ENCODE assay signal across 35 cellular contexts in genomic region chr1:197081117-197081753, GRCh38. TPM values are rescaled to one million over a fixed set of nuclear protein-coding genes. Genes with fewer than 3 reads are reported as not detected.
"Had no signal": no experiment of that assay in that cellular context is flagged by ENCODE, and none has a peak within 500 bp of the region (broad histone marks: within the 10 kb centered on the region; RNA-seq: fewer than 3 reads in every experiment).

No MANE protein-coding gene starts in this region.

- H3K9me3 ChIP-seq: lower lobe of right lung, thyroid gland, vagina had no signal

- H3K36me3 Mint-ChIP-seq: natural killer cell had no signal

- DNase-seq: activated CD4-positive, alpha-beta T cell treated with anti-CD3 and anti-CD28 coated beads for 48 hours; activated CD4-positive, alpha-beta T cell treated with anti-CD3 and anti-CD28 coated beads, Interleukin-2, amount 50 U/mL, for 48 hours; activated CD8-positive, alpha-beta memory T cell treated with anti-CD3 and anti-CD28 coated beads for 24 hours; activated gamma-delta T cell; activated naive CD4-positive, alpha-beta T cell treated with anti-CD3 and anti-CD28 coated beads, Interleukin-2, amount 10 ng/mL, durations not matched to agents 7 days and 5 days; activated T-cell treated with anti-CD3 and anti-CD28 coated beads, Interleukin-2, amount 50 U/mL, for 1 hour; dermis blood vessel endothelial cell; effector CD4-positive, alpha-beta T cell; esophagus squamous epithelium; foreskin melanocyte; heart right ventricle; kidney glomerular epithelial cell; left lung; lower lobe of right lung; mesenchymal stem cell; natural killer cell; stimulated activated CD4-positive, alpha-beta T cell treated with anti-CD3 and anti-CD28 coated beads, Interleukin-1b, Interleukin-23, amount 100 ng/mL, for 48 hours; stimulated activated CD4-positive, alpha-beta T cell treated with anti-CD3 and anti-CD28 coated beads, Interleukin-4, amount 100 ng/mL, for 4 hours; stimulated activated CD8-positive, alpha-beta memory T cell treated with anti-CD3 and anti-CD28 coated beads, Interleukin-4, amount 100 ng/mL, for 48 hours; stimulated activated naive CD8-positive, alpha-beta T cell treated with anti-CD3 and anti-CD28 coated beads, Interleukin-15, amount 100 ng/mL, for 72 hours; substantia nigra; thyroid gland; upper lobe of left lung; WERI-Rb-1 had no signal

- H3K36me3 ChIP-seq: lower lobe of right lung, right atrium auricular region, thyroid gland, upper lobe of left lung, vagina had no signal

- H3K27me3 Mint-ChIP-seq: activated naive CD4-positive, alpha-beta T cell treated with anti-CD3 and anti-CD28 coated beads, Interleukin-2, amount 10 ng/mL, durations not matched to agents 7 days and 5 days; central memory CD8-positive, alpha-beta T cell; stimulated activated memory B cell treated with anti-CD40 and anti-IgM and Interleukin-4, amounts not matched to agents 10 μg/mL and 1 μg/mL and 100 μg/mL, for 72 hours; stimulated activated naive CD8-positive, alpha-beta T cell treated with anti-CD3 and anti-CD28 coated beads, Interleukin-15, amount 100 ng/mL, for 72 hours had no signal

- H3K27me3 ChIP-seq: esophagus squamous epithelium, heart right ventricle, left lung, neural progenitor cell, right atrium auricular region, thyroid gland, upper lobe of left lung, vagina had no signal

- H3K27ac Mint-ChIP-seq: natural killer cell; neural progenitor cell; stimulated activated memory B cell treated with anti-CD40 and anti-IgM and Interleukin-4, amounts not matched to agents 10 μg/mL and 1 μg/mL and 100 μg/mL, for 72 hours; stimulated activated naive CD8-positive, alpha-beta T cell treated with anti-CD3 and anti-CD28 coated beads, Interleukin-15, amount 100 ng/mL, for 72 hours had no signal

- H3K9me3 Mint-ChIP-seq: central memory CD8-positive, alpha-beta T cell had no signal

- H3K4me1 ChIP-seq: esophagus squamous epithelium, heart right ventricle, left lung, lower lobe of right lung, neural progenitor cell, right atrium auricular region, thyroid gland, upper lobe of left lung, vagina had no signal

- H3K4me3 Mint-ChIP-seq: activated naive CD4-positive, alpha-beta T cell treated with anti-CD3 and anti-CD28 coated beads, Interleukin-2, amount 10 ng/mL, durations not matched to agents 7 days and 5 days; central memory CD8-positive, alpha-beta T cell; natural killer cell; neural progenitor cell; stimulated activated memory B cell treated with anti-CD40 and anti-IgM and Interleukin-4, amounts not matched to agents 10 μg/mL and 1 μg/mL and 100 μg/mL, for 72 hours; stimulated activated naive CD8-positive, alpha-beta T cell treated with anti-CD3 and anti-CD28 coated beads, Interleukin-15, amount 100 ng/mL, for 72 hours had no signal

- H3K4me1 Mint-ChIP-seq: activated naive CD4-positive, alpha-beta T cell treated with anti-CD3 and anti-CD28 coated beads, Interleukin-2, amount 10 ng/mL, durations not matched to agents 7 days and 5 days; central memory CD8-positive, alpha-beta T cell; natural killer cell; neural progenitor cell; stimulated activated memory B cell treated with anti-CD40 and anti-IgM and Interleukin-4, amounts not matched to agents 10 μg/mL and 1 μg/mL and 100 μg/mL, for 72 hours; stimulated activated naive CD8-positive, alpha-beta T cell treated with anti-CD3 and anti-CD28 coated beads, Interleukin-15, amount 100 ng/mL, for 72 hours had no signal

- H3K27ac ChIP-seq: esophagus squamous epithelium, heart right ventricle, left lung, lower lobe of right lung, neural progenitor cell, right atrium auricular region, thyroid gland, upper lobe of left lung, vagina, WERI-Rb-1 had no signal

- H3K4me3 ChIP-seq: esophagus squamous epithelium, heart right ventricle, left lung, lower lobe of right lung, neural progenitor cell, right atrium auricular region, smooth muscle cell, thyroid gland, upper lobe of left lung, vagina had no signal

RNA-seq across cellular contexts. Expression of gene F13B, which starts 14.2 kb away (rescaled TPM):
- total RNA-seq: bronchial epithelial cell, dermis blood vessel endothelial cell, esophagus squamous epithelium, glomerular endothelial cell, heart right ventricle, left lung, lower lobe of right lung, mononuclear cell, natural killer cell, omental fat pad, pulmonary artery endothelial cell, right atrium auricular region, smooth muscle cell, thyroid gland, upper lobe of left lung, vagina had no signal
